In the genomic region with DNA sequence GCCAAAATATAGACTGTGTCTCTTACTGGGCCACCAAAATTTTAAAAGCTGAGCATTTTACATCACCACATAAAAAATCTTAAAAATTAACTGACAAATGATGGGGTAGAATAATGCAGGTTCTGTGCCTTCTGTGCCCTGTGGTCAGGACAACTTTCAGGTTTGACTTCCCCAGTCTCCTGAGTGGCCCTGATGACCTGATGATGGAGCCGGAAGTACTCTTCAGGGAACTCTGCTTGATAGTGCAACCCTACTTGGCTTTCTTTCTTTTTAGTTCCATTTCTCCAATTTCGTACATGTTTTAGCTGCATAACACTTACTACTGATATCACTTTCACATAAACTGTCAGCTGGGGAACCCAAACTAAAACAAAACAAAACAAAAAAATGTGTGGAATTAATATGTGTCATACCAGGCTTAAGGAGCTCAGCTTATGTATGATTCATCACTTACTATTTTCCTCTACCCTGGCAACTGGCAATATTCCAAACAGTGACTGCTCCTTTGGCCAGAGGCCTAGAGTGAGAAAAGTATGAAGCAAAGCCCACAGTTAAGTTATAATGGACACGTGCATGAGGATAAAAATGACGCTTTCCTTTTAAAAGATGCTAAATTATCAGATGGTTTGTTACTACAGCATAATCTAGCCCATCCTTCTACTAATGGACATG, we compare ENCODE assay signal across 1 cellular context.
TF ChIP-seq lines count a peak whose summit lies in the region.

No MANE protein-coding gene starts in this region.

TF ChIP-seq in H1, 55 proteins besides CTCF, POLR2A, EP300 and RAD21 (continued from another document):
- TF ChIP-seq, protein P1, sequence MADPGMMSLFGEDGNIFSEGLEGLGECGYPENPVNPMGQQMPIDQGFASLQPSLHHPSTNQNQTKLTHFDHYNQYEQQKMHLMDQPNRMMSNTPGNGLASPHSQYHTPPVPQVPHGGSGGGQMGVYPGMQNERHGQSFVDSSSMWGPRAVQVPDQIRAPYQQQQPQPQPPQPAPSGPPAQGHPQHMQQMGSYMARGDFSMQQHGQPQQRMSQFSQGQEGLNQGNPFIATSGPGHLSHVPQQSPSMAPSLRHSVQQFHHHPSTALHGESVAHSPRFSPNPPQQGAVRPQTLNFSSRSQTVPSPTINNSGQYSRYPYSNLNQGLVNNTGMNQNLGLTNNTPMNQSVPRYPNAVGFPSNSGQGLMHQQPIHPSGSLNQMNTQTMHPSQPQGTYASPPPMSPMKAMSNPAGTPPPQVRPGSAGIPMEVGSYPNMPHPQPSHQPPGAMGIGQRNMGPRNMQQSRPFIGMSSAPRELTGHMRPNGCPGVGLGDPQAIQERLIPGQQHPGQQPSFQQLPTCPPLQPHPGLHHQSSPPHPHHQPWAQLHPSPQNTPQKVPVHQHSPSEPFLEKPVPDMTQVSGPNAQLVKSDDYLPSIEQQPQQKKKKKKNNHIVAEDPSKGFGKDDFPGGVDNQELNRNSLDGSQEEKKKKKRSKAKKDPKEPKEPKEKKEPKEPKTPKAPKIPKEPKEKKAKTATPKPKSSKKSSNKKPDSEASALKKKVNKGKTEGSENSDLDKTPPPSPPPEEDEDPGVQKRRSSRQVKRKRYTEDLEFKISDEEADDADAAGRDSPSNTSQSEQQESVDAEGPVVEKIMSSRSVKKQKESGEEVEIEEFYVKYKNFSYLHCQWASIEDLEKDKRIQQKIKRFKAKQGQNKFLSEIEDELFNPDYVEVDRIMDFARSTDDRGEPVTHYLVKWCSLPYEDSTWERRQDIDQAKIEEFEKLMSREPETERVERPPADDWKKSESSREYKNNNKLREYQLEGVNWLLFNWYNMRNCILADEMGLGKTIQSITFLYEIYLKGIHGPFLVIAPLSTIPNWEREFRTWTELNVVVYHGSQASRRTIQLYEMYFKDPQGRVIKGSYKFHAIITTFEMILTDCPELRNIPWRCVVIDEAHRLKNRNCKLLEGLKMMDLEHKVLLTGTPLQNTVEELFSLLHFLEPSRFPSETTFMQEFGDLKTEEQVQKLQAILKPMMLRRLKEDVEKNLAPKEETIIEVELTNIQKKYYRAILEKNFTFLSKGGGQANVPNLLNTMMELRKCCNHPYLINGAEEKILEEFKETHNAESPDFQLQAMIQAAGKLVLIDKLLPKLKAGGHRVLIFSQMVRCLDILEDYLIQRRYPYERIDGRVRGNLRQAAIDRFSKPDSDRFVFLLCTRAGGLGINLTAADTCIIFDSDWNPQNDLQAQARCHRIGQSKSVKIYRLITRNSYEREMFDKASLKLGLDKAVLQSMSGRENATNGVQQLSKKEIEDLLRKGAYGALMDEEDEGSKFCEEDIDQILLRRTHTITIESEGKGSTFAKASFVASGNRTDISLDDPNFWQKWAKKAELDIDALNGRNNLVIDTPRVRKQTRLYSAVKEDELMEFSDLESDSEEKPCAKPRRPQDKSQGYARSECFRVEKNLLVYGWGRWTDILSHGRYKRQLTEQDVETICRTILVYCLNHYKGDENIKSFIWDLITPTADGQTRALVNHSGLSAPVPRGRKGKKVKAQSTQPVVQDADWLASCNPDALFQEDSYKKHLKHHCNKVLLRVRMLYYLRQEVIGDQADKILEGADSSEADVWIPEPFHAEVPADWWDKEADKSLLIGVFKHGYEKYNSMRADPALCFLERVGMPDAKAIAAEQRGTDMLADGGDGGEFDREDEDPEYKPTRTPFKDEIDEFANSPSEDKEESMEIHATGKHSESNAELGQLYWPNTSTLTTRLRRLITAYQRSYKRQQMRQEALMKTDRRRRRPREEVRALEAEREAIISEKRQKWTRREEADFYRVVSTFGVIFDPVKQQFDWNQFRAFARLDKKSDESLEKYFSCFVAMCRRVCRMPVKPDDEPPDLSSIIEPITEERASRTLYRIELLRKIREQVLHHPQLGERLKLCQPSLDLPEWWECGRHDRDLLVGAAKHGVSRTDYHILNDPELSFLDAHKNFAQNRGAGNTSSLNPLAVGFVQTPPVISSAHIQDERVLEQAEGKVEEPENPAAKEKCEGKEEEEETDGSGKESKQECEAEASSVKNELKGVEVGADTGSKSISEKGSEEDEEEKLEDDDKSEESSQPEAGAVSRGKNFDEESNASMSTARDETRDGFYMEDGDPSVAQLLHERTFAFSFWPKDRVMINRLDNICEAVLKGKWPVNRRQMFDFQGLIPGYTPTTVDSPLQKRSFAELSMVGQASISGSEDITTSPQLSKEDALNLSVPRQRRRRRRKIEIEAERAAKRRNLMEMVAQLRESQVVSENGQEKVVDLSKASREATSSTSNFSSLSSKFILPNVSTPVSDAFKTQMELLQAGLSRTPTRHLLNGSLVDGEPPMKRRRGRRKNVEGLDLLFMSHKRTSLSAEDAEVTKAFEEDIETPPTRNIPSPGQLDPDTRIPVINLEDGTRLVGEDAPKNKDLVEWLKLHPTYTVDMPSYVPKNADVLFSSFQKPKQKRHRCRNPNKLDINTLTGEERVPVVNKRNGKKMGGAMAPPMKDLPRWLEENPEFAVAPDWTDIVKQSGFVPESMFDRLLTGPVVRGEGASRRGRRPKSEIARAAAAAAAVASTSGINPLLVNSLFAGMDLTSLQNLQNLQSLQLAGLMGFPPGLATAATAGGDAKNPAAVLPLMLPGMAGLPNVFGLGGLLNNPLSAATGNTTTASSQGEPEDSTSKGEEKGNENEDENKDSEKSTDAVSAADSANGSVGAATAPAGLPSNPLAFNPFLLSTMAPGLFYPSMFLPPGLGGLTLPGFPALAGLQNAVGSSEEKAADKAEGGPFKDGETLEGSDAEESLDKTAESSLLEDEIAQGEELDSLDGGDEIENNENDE (IDR thresholded peaks at IDR 0.05; ENCODE audit: insufficient replicate concordance, low read length) = no peak
- no peak for TF ChIP-seq JUND (IDR thresholded peaks at IDR 0.05; ENCODE audit: low read length)
